Comparison of ENCODE assay signal across 17 cellular contexts in genomic region chr1:154865442-154866256, GRCh38. TPM values are rescaled to one million over a fixed set of nuclear protein-coding genes. Genes with fewer than 3 reads are reported as not detected.
DNase-seq lines count a peak whose midpoint lies in the region; ATAC-seq and TF ChIP-seq lines count a peak whose summit lies in the region.
"Had no signal": no experiment of that assay in that cellular context is flagged by ENCODE, and none has a peak within 500 bp of the region (broad histone marks: within the 10 kb centered on the region; RNA-seq: fewer than 3 reads in every experiment).

No MANE protein-coding gene starts in this region.

- WGBS in SK-N-SH (ENCODE audit: low lambda C conversion rate), result 82% methylated on average over 4 of the region's 5 CpGs

- H2AFZ ChIP-seq in OCI-LY3 (ENCODE audit: low read depth, low read length) (no peak overlapping the region), SK-N-SH (ENCODE audit: low read depth) (no peak overlapping the region)

- CTCF ChIA-PET in activated CD4-positive, alpha-beta T cell treated with anti-CD3 and anti-CD28 coated beads for 36 hours (lab: Charles Lee), result interaction anchor here (0.7 to 2.8 kb wide), 6 partner anchors 9 to 386 kb away, joined by 3 to 9 read pairs (median 4); no protein-coding TSS in a partner anchor
- CTCF ChIA-PET in SK-N-SH (lab: Yijun Ruan, JAX), result interaction anchor here (0.6 to 6.2 kb wide), 12 partner anchors 8 to 560 kb away, joined by 3 to 58 read pairs (median 5); no protein-coding TSS in a partner anchor

- H3K9me3 ChIP-seq in OCI-LY3 (ENCODE audit: insufficient read depth, low read length) (no peaks in the 10 kb centered on the region), SK-N-SH (no peaks in the 10 kb centered on the region)
- H3K9me3 ChIP-seq: thyroid gland had no signal

- peaks cover 38% of the 10 kb centered on the region for H3K4me1 Mint-ChIP-seq in activated CD4-positive, alpha-beta T cell treated with anti-CD3 and anti-CD28 coated beads for 36 hours
- H3K4me1 Mint-ChIP-seq in glutamatergic neuron (ENCODE audit: low read depth, unreplicated experiment), result peaks cover 64% of the 10 kb centered on the region
- peaks cover 67 to 80% of the 10 kb centered on the region in 2 donors for H3K4me1 Mint-ChIP-seq in stimulated activated naive B cell treated with anti-CD40 and anti-IgM and Interleukin-4, amounts not matched to agents 10 μg/mL and 1 μg/mL and 100 μg/mL, for 72 hours
- peaks cover 37% of the 10 kb centered on the region for H3K4me1 Mint-ChIP-seq in activated T-cell treated with anti-CD3 and anti-CD28 coated beads, Interleukin-2, amount 50 U/mL, for 4 hours (ENCODE audit: low read depth)

- H3K27ac Mint-ChIP-seq in activated CD4-positive, alpha-beta T cell treated with anti-CD3 and anti-CD28 coated beads for 36 hours, result peak overlapping the region; percentile 32
- H3K27ac Mint-ChIP-seq in glutamatergic neuron (ENCODE audit: unreplicated experiment), result no peak overlapping the region
- H3K27ac Mint-ChIP-seq in stimulated activated naive B cell treated with anti-CD40 and anti-IgM and Interleukin-4, amounts not matched to agents 10 μg/mL and 1 μg/mL and 100 μg/mL, for 72 hours, result peak overlapping the region; percentile 70

- H3K36me3 ChIP-seq in OCI-LY3 (replicated peaks; ENCODE audit: low read depth, low read length) (no peaks in the 10 kb centered on the region), SK-N-SH (replicated peaks in 1 of 2; ENCODE audit: control insufficient read depth in 1 of 2, insufficient read depth in 2 of 2, low read length in 1 of 2) (no peaks in the 10 kb centered on the region)
- H3K36me3 ChIP-seq: thyroid gland had no signal

- TF ChIP-seq RAD21 in SK-N-SH (IDR thresholded peaks at IDR 0.05; ENCODE audit: low read length), result no peak

- H3K9me3 Mint-ChIP-seq in activated CD4-positive, alpha-beta T cell treated with anti-CD3 and anti-CD28 coated beads for 36 hours (ENCODE audit: low read depth), result no peaks in the 10 kb centered on the region
- no peaks in the 10 kb centered on the region for H3K9me3 Mint-ChIP-seq in glutamatergic neuron (ENCODE audit: unreplicated experiment)
- H3K9me3 Mint-ChIP-seq in stimulated activated naive B cell treated with anti-CD40 and anti-IgM and Interleukin-4, amounts not matched to agents 10 μg/mL and 1 μg/mL and 100 μg/mL, for 72 hours, result no peaks in the 10 kb centered on the region
- H3K9me3 Mint-ChIP-seq in activated T-cell treated with anti-CD3 and anti-CD28 coated beads, Interleukin-2, amount 50 U/mL, for 4 hours, result no peaks in the 10 kb centered on the region
- H3K9me3 Mint-ChIP-seq: naive thymus-derived CD8-positive, alpha-beta T cell had no signal

- H3K27ac ChIP-seq in OCI-LY3 (ENCODE audit: low read length), result peak overlapping the region; percentile 95
- no peak overlapping the region for H3K27ac ChIP-seq in SK-N-SH (ENCODE audit: low read depth in 2 of 2, low read length in 1 of 2)
- H3K27ac ChIP-seq: epithelial cell of prostate, thyroid gland had no signal

- H3F3A ChIP-seq in SK-N-SH (replicated peaks; ENCODE audit: insufficient read depth), result peaks cover 4% of the 10 kb centered on the region

- DNase-seq in activated CD4-positive, alpha-beta T cell treated with anti-CD3 and anti-CD28 coated beads for 36 hours, result no peak
- DNase-seq in activated CD4-positive, alpha-beta T cell treated with anti-CD3 and anti-CD28 coated beads, Interleukin-2, amount 50 U/mL, for 4 hours, result no peak
- DNase-seq in glutamatergic neuron (no peak), RPMI8226 (no peak), SK-N-SH (no peak)
- no peak for DNase-seq in stimulated activated naive B cell treated with anti-CD40 and anti-IgM and Interleukin-4, amounts not matched to agents 10 μg/mL and 1 μg/mL and 100 μg/mL, for 72 hours
- no peak for DNase-seq in activated T-cell treated with anti-CD3 and anti-CD28 coated beads, Interleukin-2, amount 50 U/mL, for 4 hours
- DNase-seq: activated effector memory CD4-positive, alpha-beta T cell treated with anti-CD3 and anti-CD28 coated beads, Interleukin-2, amount 50 U/mL, for 16 hours; cortex of kidney; naive thymus-derived CD8-positive, alpha-beta T cell; NCI-H187; NCI-H446 treated with DMSO at 0.1 percent for 48 hours; PC-3; thyroid gland had no signal

- H3K4me2 ChIP-seq in OCI-LY3 (ENCODE audit: low read length) (peak overlapping the region; percentile 95), SK-N-SH (no peak overlapping the region)

- H4K20me1 ChIP-seq in OCI-LY3 (ENCODE audit: insufficient read depth, low read length) (no peaks in the 10 kb centered on the region), SK-N-SH (ENCODE audit: insufficient read depth) (no peaks in the 10 kb centered on the region)

- TF ChIP-seq CTCF in OCI-LY3 (IDR thresholded peaks at IDR 0.05; ENCODE audit: low read depth, low read length) (no peak), glutamatergic neuron (IDR thresholded peaks at IDR 0.05; ENCODE audit: partially characterized antibody, unreplicated experiment) (no peak), SK-N-SH (IDR thresholded peaks at IDR 0.05) (no peak)

- H3K4me3 ChIP-seq in OCI-LY3 (ENCODE audit: low read length), result peak overlapping the region; percentile 83
- no peak overlapping the region for H3K4me3 ChIP-seq in SK-N-SH (ENCODE audit: low read depth in 2 of 2, low read length in 1 of 2)
- H3K4me3 ChIP-seq: lung, thyroid gland had no signal

- no peak for TF ChIP-seq EP300 in SK-N-SH (IDR thresholded peaks at IDR 0.05; ENCODE audit: borderline replicate concordance in 1 of 2, low read depth in 1 of 2, low read length in 1 of 2)

- ATAC-seq in activated CD4-positive, alpha-beta T cell treated with anti-CD3 and anti-CD28 coated beads for 36 hours, result no peak
- no peak for ATAC-seq in stimulated activated naive B cell treated with anti-CD40 and anti-IgM and Interleukin-4, amounts not matched to agents 10 μg/mL and 1 μg/mL and 100 μg/mL, for 72 hours (replicated peaks)
- ATAC-seq in activated T-cell treated with anti-CD3 and anti-CD28 coated beads, Interleukin-2, amount 50 U/mL, for 4 hours, result no peak
- ATAC-seq: naive thymus-derived CD8-positive, alpha-beta T cell; PC-3 had no signal

- no peaks in the 10 kb centered on the region; the same call in 1 of the 2 replicates for H3K27me3 ChIP-seq in OCI-LY3 (ENCODE audit: low read depth, low read length)
- H3K27me3 ChIP-seq in SK-N-SH (ENCODE audit: insufficient read depth), result peaks cover 8% of the 10 kb centered on the region; the same call in 1 of the 2 replicates
- H3K27me3 ChIP-seq: thyroid gland had no signal

- no peaks in the 10 kb centered on the region for H3K36me3 Mint-ChIP-seq in activated CD4-positive, alpha-beta T cell treated with anti-CD3 and anti-CD28 coated beads for 36 hours (ENCODE audit: low read depth)
- H3K36me3 Mint-ChIP-seq in glutamatergic neuron (ENCODE audit: unreplicated experiment), result no peaks in the 10 kb centered on the region
- H3K36me3 Mint-ChIP-seq in stimulated activated naive B cell treated with anti-CD40 and anti-IgM and Interleukin-4, amounts not matched to agents 10 μg/mL and 1 μg/mL and 100 μg/mL, for 72 hours, result no peaks in the 10 kb centered on the region
- no peaks in the 10 kb centered on the region for H3K36me3 Mint-ChIP-seq in activated T-cell treated with anti-CD3 and anti-CD28 coated beads, Interleukin-2, amount 50 U/mL, for 4 hours (ENCODE audit: insufficient read depth)

- POLR2A ChIA-PET in activated CD4-positive, alpha-beta T cell treated with anti-CD3 and anti-CD28 coated beads for 36 hours (lab: Charles Lee), result interaction anchor here (0.7 kb wide), 1 partner anchor 8 kb away, joined by 12 read pairs; no protein-coding TSS in a partner anchor
- POLR2A ChIA-PET in SK-N-SH (lab: Yijun Ruan, JAX), result interaction anchor here (0.7 kb wide), 1 partner anchor 200 kb away, joined by 3 read pairs; no protein-coding TSS in a partner anchor

- H3K9ac ChIP-seq in OCI-LY3 (ENCODE audit: low read length), result peak overlapping the region; percentile 66
- no peak overlapping the region for H3K9ac ChIP-seq in SK-N-SH

- intact Hi-C loops in activated CD4-positive, alpha-beta T cell treated with anti-CD3 and anti-CD28 coated beads for 36 hours (cut with DNase I, micrococcal nuclease), result no loop called here

- H3K4me3 Mint-ChIP-seq in activated CD4-positive, alpha-beta T cell treated with anti-CD3 and anti-CD28 coated beads for 36 hours, result no peak overlapping the region
- H3K4me3 Mint-ChIP-seq in glutamatergic neuron (ENCODE audit: unreplicated experiment), result peak overlapping the region; percentile 44
- H3K4me3 Mint-ChIP-seq in stimulated activated naive B cell treated with anti-CD40 and anti-IgM and Interleukin-4, amounts not matched to agents 10 μg/mL and 1 μg/mL and 100 μg/mL, for 72 hours, result peak overlapping the region; percentile 8 to 24
- no peak overlapping the region for H3K4me3 Mint-ChIP-seq in activated T-cell treated with anti-CD3 and anti-CD28 coated beads, Interleukin-2, amount 50 U/mL, for 4 hours
- H3K4me3 Mint-ChIP-seq: naive thymus-derived CD8-positive, alpha-beta T cell had no signal

- 0 out of 2 replicates have a peak, but pooled peaks cover 7% of the 10 kb centered on the region for H3K79me2 ChIP-seq in OCI-LY3 (ENCODE audit: low read length)
- no peaks in the 10 kb centered on the region for H3K79me2 ChIP-seq in SK-N-SH (ENCODE audit: insufficient read depth)

- H3K9me2 ChIP-seq in SK-N-SH, result no peaks in the 10 kb centered on the region

- H3K4me1 ChIP-seq in OCI-LY3 (ENCODE audit: low read length), result peaks cover 91% of the 10 kb centered on the region
- peaks cover 14 to 41% of the 10 kb centered on the region in 2 experiments for H3K4me1 ChIP-seq in SK-N-SH (ENCODE audit: control insufficient read depth in 1 of 2, insufficient read depth in 2 of 2, low read depth in 1 of 2, low read length in 1 of 2)

- H3K27me3 Mint-ChIP-seq in activated CD4-positive, alpha-beta T cell treated with anti-CD3 and anti-CD28 coated beads for 36 hours, result peaks cover 34% of the 10 kb centered on the region
- peaks cover 9% of the 10 kb centered on the region for H3K27me3 Mint-ChIP-seq in glutamatergic neuron (ENCODE audit: unreplicated experiment)
- peaks cover 49 to 61% of the 10 kb centered on the region in 2 donors for H3K27me3 Mint-ChIP-seq in stimulated activated naive B cell treated with anti-CD40 and anti-IgM and Interleukin-4, amounts not matched to agents 10 μg/mL and 1 μg/mL and 100 μg/mL, for 72 hours
- H3K27me3 Mint-ChIP-seq in activated T-cell treated with anti-CD3 and anti-CD28 coated beads, Interleukin-2, amount 50 U/mL, for 4 hours (ENCODE audit: low read depth), result peaks cover 39% of the 10 kb centered on the region

TF ChIP-seq in SK-N-SH, 30 proteins besides CTCF, POLR2A, EP300 and RAD21 (continues in another document):
- TF ChIP-seq NRF1 (IDR thresholded peaks at IDR 0.05; ENCODE audit: low read depth, low read length), result no peak
- TF ChIP-seq NFIC (IDR thresholded peaks at IDR 0.05; ENCODE audit: borderline replicate concordance), result no peak
- no peak for TF ChIP-seq JUND (IDR thresholded peaks at IDR 0.05)
- no peak for TF ChIP-seq FOXM1 (IDR thresholded peaks at IDR 0.05; ENCODE audit: low read depth)

RNA-seq across cellular contexts. Expression of gene KCNN3, which starts 4.4 kb away (rescaled TPM):
- under 1 TPM; 0.18 to 0.25 TPM for total RNA-seq in activated CD4-positive, alpha-beta T cell treated with anti-CD3 and anti-CD28 coated beads for 36 hours
- 3.8 TPM for total RNA-seq in glutamatergic neuron (ENCODE audit: unreplicated experiment)
- total RNA-seq in activated T-cell treated with anti-CD3 and anti-CD28 coated beads, Interleukin-2, amount 50 U/mL, for 4 hours, result under 1 TPM; 0.35 to 0.51 (median 0.45) TPM
- 0.10 and 0.16 TPM in 2 replicates for polyA plus RNA-seq in SK-N-SH (2012; rRNA removed)
- polyA plus RNA-seq in SK-N-SH (2012; cell fraction: cytosol; rRNA removed), result 0.09 and 0.13 TPM in 2 replicates
- 0.25 and 0.49 TPM in 2 replicates for polyA plus RNA-seq in SK-N-SH (2012; cell fraction: nucleus; rRNA removed)
- polyA plus RNA-seq: naive thymus-derived CD8-positive, alpha-beta T cell had no signal

Comparison
In these comparisons a context has a peak if more than half of its experiments do, and no peak if none do; other contexts are left out.
1. H3K4me3 Mint-ChIP-seq: peak in glutamatergic neuron (single experiment) and stimulated activated naive B cell treated with anti-CD40 and anti-IgM and Interleukin-4, amounts not matched to agents 10 μg/mL and 1 μg/mL and 100 μg/mL, for 72 hours (2 of 2); none in activated CD4-positive, alpha-beta T cell treated with anti-CD3 and anti-CD28 coated beads for 36 hours (single experiment) and activated T-cell treated with anti-CD3 and anti-CD28 coated beads, Interleukin-2, amount 50 U/mL, for 4 hours (single experiment).